Comparison of ENCODE assay signal across 19 cellular contexts in genomic region chr3:124530916-124531315, GRCh38.
DNase-seq lines count a peak whose midpoint lies in the region; ATAC-seq, FAIRE-seq and TF ChIP-seq lines count a peak whose summit lies in the region.
"Had no signal": no experiment of that assay in that cellular context is flagged by ENCODE, and none has a peak within 500 bp of the region (broad histone marks: within the 10 kb centered on the region; RNA-seq: fewer than 3 reads in every experiment).

No MANE protein-coding gene starts in this region.

- no peaks in the 10 kb centered on the region for H3K36me3 ChIP-seq in breast epithelium
- H3K36me3 ChIP-seq in bronchial epithelial cell (ENCODE audit: control insufficient read depth, insufficient read depth, low read length), result no peaks in the 10 kb centered on the region
- no peaks in the 10 kb centered on the region for H3K36me3 ChIP-seq in MM.1S (replicated peaks; ENCODE audit: insufficient read depth, low read length)
- H3K36me3 ChIP-seq: BLaER1 had no signal

- no peaks in the 10 kb centered on the region for H3K36me3 Mint-ChIP-seq in MCF 10A (ENCODE audit: insufficient read depth, unreplicated experiment)
- H3K36me3 Mint-ChIP-seq: CD8-positive, alpha-beta memory T cell had no signal

- H3K27ac Mint-ChIP-seq in MCF 10A (ENCODE audit: low read depth, unreplicated experiment), result no peak overlapping the region
- H3K27ac Mint-ChIP-seq: CD8-positive, alpha-beta memory T cell; GM23338 had no signal

- TF ChIP-seq POLR2A in breast epithelium (IDR thresholded peaks at IDR 0.05), result no peak

- no peak for FAIRE-seq in bronchial epithelial cell (lab: Jason Lieb, UNC)
- FAIRE-seq: GM12878, GM18507, K562 had no signal

- H3K27me3 ChIP-seq in breast epithelium (no peaks in the 10 kb centered on the region), bronchial epithelial cell (ENCODE audit: control insufficient read depth, insufficient read depth, low read length) (peaks cover 7% of the 10 kb centered on the region), MM.1S (replicated peaks; ENCODE audit: insufficient read depth, low read length) (no peaks in the 10 kb centered on the region)
- H3K27me3 ChIP-seq: BLaER1 had no signal

- peak overlapping the region; percentile 44 to 68 for H3K27ac ChIP-seq in breast epithelium
- H3K27ac ChIP-seq in MM.1S (ENCODE audit: low read length), result no peak overlapping the region
- H3K27ac ChIP-seq: 22Rv1, BLaER1, HL-60 had no signal

- no peaks in the 10 kb centered on the region for H3F3A ChIP-seq in MM.1S (ENCODE audit: insufficient read depth, low read length)

- no peak overlapping the region for H3K4me3 Mint-ChIP-seq in MCF 10A (ENCODE audit: unreplicated experiment)
- H3K4me3 Mint-ChIP-seq: CD8-positive, alpha-beta memory T cell; GM23338 had no signal

- H3K4me2 ChIP-seq in MM.1S (ENCODE audit: low read depth, low read length), result no peak overlapping the region
- H3K4me2 ChIP-seq: BLaER1, GM23338 had no signal

- no peaks in the 10 kb centered on the region for H4K20me1 ChIP-seq in MM.1S (ENCODE audit: insufficient read depth, low read length)
- H4K20me1 ChIP-seq: BLaER1 had no signal

- intact Hi-C loops in breast epithelium (cut with DNase I; ENCODE audit: low total_unique reads) (no loop called here), MCF 10A (cut with micrococcal nuclease) (no loop called here), Right ventricle myocardium inferior (cut with DNase I) (no loop called here)

- no peak for ATAC-seq in Right ventricle myocardium inferior
- ATAC-seq: GM12878, GM23338, K562 had no signal

- no peaks in the 10 kb centered on the region for H3K9me3 Mint-ChIP-seq in MCF 10A (ENCODE audit: unreplicated experiment)
- H3K9me3 Mint-ChIP-seq: CD8-positive, alpha-beta memory T cell; GM23338 had no signal

- no peak overlapping the region for H3K9ac ChIP-seq in MM.1S (ENCODE audit: low read length)
- H3K9ac ChIP-seq: BLaER1 had no signal

- H3K4me3 ChIP-seq in breast epithelium (no peak overlapping the region), bronchial epithelial cell (ENCODE audit: low read depth, low read length) (no peak overlapping the region), MM.1S (ENCODE audit: low read length) (no peak overlapping the region)
- H3K4me3 ChIP-seq: BLaER1, GM12878, GM23338, K562 had no signal

- DNase-seq in breast epithelium (ENCODE audit: low spot score in 2 of 2) (no peak), MCF 10A (ENCODE audit: unreplicated experiment) (no peak), bronchial epithelial cell (ENCODE audit: low read depth) (peak; percentile 27), kidney glomerular epithelial cell (lab: John Stamatoyannopoulos, UW) (peak; percentile 30), DMS 273 treated with DMSO at 0.1 percent for 48 hours (lab: John Stamatoyannopoulos, UW) (no peak), MM.1S (no peak), Right ventricle myocardium inferior (ENCODE audit: missing footprints) (no peak)
- DNase-seq: AML-193; Calu3; CD8-positive, alpha-beta memory T cell; DMS79; H7 had no signal

- no TSS peak for BruUV-seq in MCF 10A (replicated peaks; lab: Mats Ljungman, UMichigan)

- H3K9me3 ChIP-seq in breast epithelium (no peaks in the 10 kb centered on the region), MM.1S (replicated peaks; ENCODE audit: insufficient read depth, low read length) (no peaks in the 10 kb centered on the region)

- peaks cover 76% of the 10 kb centered on the region for H3K27me3 Mint-ChIP-seq in MCF 10A (ENCODE audit: insufficient read depth, unreplicated experiment)

- no peaks in the 10 kb centered on the region for H3K79me2 ChIP-seq in MM.1S (ENCODE audit: low read length)

- no peaks in the 10 kb centered on the region for H3K9me2 ChIP-seq in MM.1S (replicated peaks; ENCODE audit: insufficient read depth, low read length)

- H3K4me1 ChIP-seq in breast epithelium (no peaks in the 10 kb centered on the region), MM.1S (ENCODE audit: low read length) (peaks cover 7% of the 10 kb centered on the region)
- H3K4me1 ChIP-seq: BLaER1 had no signal

- POLR2A ChIA-PET in MCF 10A (lab: Yijun Ruan, JAX), result no interaction called here

- CTCF ChIA-PET in MCF 10A (lab: Yijun Ruan, JAX), result no interaction called here

- H3K4me1 Mint-ChIP-seq in MCF 10A (ENCODE audit: insufficient read depth, unreplicated experiment), result no peaks in the 10 kb centered on the region
- H3K4me1 Mint-ChIP-seq: CD8-positive, alpha-beta memory T cell had no signal

- no peak for TF ChIP-seq CTCF in breast epithelium (IDR thresholded peaks at IDR 0.05)
- no peak for TF ChIP-seq CTCF in MCF 10A (IDR thresholded peaks at IDR 0.05; ENCODE audit: unreplicated experiment)
- no peak for TF ChIP-seq CTCF in bronchial epithelial cell (IDR thresholded peaks at IDR 0.05; ENCODE audit: insufficient read depth, low read length, severe bottlenecking)
- TF ChIP-seq CTCF in MM.1S (IDR thresholded peaks at IDR 0.05; ENCODE audit: low read length), result no peak

- H2AFZ ChIP-seq in MM.1S (ENCODE audit: low read length), result no peak overlapping the region
- H2AFZ ChIP-seq: GM23338 had no signal

Comparison
In these comparisons a context has a peak if more than half of its experiments do, and no peak if none do; other contexts are left out.
1. DNase-seq: peak in bronchial epithelial cell (single experiment) and kidney glomerular epithelial cell (single experiment); none in breast epithelium (0 of 2), MCF 10A (single experiment), DMS 273 treated with DMSO at 0.1 percent for 48 hours (single experiment), MM.1S (single experiment) and Right ventricle myocardium inferior (single experiment).